Comparison of ENCODE assay signal across 11 cellular contexts in genomic region chr5:126443374-126443851, GRCh38. TPM values are rescaled to one million over a fixed set of nuclear protein-coding genes. Genes with fewer than 3 reads are reported as not detected.
DNase-seq lines count a peak whose midpoint lies in the region; ATAC-seq and TF ChIP-seq lines count a peak whose summit lies in the region.
"Had no signal": no experiment of that assay in that cellular context is flagged by ENCODE, and none has a peak within 500 bp of the region (broad histone marks: within the 10 kb centered on the region; RNA-seq: fewer than 3 reads in every experiment).

No MANE protein-coding gene starts in this region.

- DNase-seq in GM23248 (no peak), nephron progenitor cell (no peak), upper lobe of right lung (no peak), NCI-H1048 (lab: John Stamatoyannopoulos, UW) (no peak), SK-N-SH (no peak), LoVo (ENCODE audit: low spot score) (no peak)

- POLR2A ChIA-PET in SK-N-SH (lab: Yijun Ruan, JAX), result no interaction called here

- TF ChIP-seq EP300 in SK-N-SH (IDR thresholded peaks at IDR 0.05; ENCODE audit: borderline replicate concordance in 1 of 2, low read depth in 1 of 2, low read length in 1 of 2), result no peak

- H3K4me2 ChIP-seq in GM23248 (ENCODE audit: unreplicated experiment), result no peak overlapping the region
- H3K4me2 ChIP-seq in SK-N-SH, result no peak overlapping the region

- H3K27me3 ChIP-seq in GM23248 (replicated peaks; ENCODE audit: insufficient read depth) (no peaks in the 10 kb centered on the region), upper lobe of right lung (no peaks in the 10 kb centered on the region), SK-N-SH (ENCODE audit: insufficient read depth) (no peaks in the 10 kb centered on the region)
- H3K27me3 ChIP-seq: SJSA1 had no signal

- H3K27me3 Mint-ChIP-seq in nephron progenitor cell (ENCODE audit: low read depth, poor library complexity), result peaks cover 3% of the 10 kb centered on the region
- H3K27me3 Mint-ChIP-seq: central memory CD8-positive, alpha-beta T cell had no signal

- H2AFZ ChIP-seq in GM23248 (no peak overlapping the region), SK-N-SH (ENCODE audit: low read depth) (no peak overlapping the region)

- H3K4me3 ChIP-seq in GM23248 (no peak overlapping the region), upper lobe of right lung (no peak overlapping the region), SK-N-SH (ENCODE audit: low read depth in 2 of 2, low read length in 1 of 2) (no peak overlapping the region)
- H3K4me3 ChIP-seq: lung, SJSA1 had no signal

- peaks cover 16% of the 10 kb centered on the region for H3K9me3 Mint-ChIP-seq in nephron progenitor cell
- H3K9me3 Mint-ChIP-seq: central memory CD8-positive, alpha-beta T cell had no signal

- peaks cover 26% of the 10 kb centered on the region; the same call in 1 of the 2 replicates for H3K36me3 ChIP-seq in GM23248 (ENCODE audit: low read depth)
- H3K36me3 ChIP-seq in upper lobe of right lung, result no peaks in the 10 kb centered on the region
- H3K36me3 ChIP-seq in SK-N-SH (replicated peaks in 1 of 2; ENCODE audit: control insufficient read depth in 1 of 2, insufficient read depth in 2 of 2, low read length in 1 of 2), result peaks cover 0 to 6% of the 10 kb centered on the region in 2 experiments

- H3K9me2 ChIP-seq in GM23248 (ENCODE audit: insufficient read depth), result no peaks in the 10 kb centered on the region
- H3K9me2 ChIP-seq in SK-N-SH, result no peaks in the 10 kb centered on the region

- in situ Hi-C loops in GM23248 (cut with MboI), result no loop called here

- peak overlapping the region; percentile 46 for H3K27ac Mint-ChIP-seq in nephron progenitor cell

- TF ChIP-seq RAD21 in SK-N-SH (IDR thresholded peaks at IDR 0.05; ENCODE audit: low read length), result no peak

- peak; percentile 84 for ATAC-seq in GM19023 (IDR thresholded peaks at IDR 0.05; ENCODE audit: unreplicated experiment)
- ATAC-seq in HG03575 (IDR thresholded peaks at IDR 0.05; ENCODE audit: extremely low read depth, insufficient number of reproducible peaks, low FRiP score, unreplicated experiment), result peak; percentile 90
- no peak for ATAC-seq in upper lobe of right lung

- TF ChIP-seq CTCF in nephron progenitor cell (IDR thresholded peaks at IDR 0.05) (no peak), upper lobe of right lung (IDR thresholded peaks at IDR 0.05) (no peak), SK-N-SH (IDR thresholded peaks at IDR 0.05) (no peak)

- peaks cover 20% of the 10 kb centered on the region for H3K36me3 Mint-ChIP-seq in nephron progenitor cell (ENCODE audit: low read depth)

- intact Hi-C loops in upper lobe of right lung (cut with DNase I), result no loop called here

- H4K20me1 ChIP-seq in GM23248 (ENCODE audit: insufficient read depth) (no peaks in the 10 kb centered on the region), SK-N-SH (ENCODE audit: insufficient read depth) (no peaks in the 10 kb centered on the region)

- peaks cover 35% of the 10 kb centered on the region for H3K4me1 Mint-ChIP-seq in nephron progenitor cell

- H3F3A ChIP-seq in GM23248 (ENCODE audit: insufficient read depth) (peaks cover 83% of the 10 kb centered on the region), SK-N-SH (replicated peaks; ENCODE audit: insufficient read depth) (peaks cover 6% of the 10 kb centered on the region)

- H3K9ac ChIP-seq in GM23248 (no peak overlapping the region), SK-N-SH (no peak overlapping the region)

- H3K4me1 ChIP-seq in GM23248 (ENCODE audit: insufficient read depth) (peaks cover 67% of the 10 kb centered on the region), upper lobe of right lung (no peaks in the 10 kb centered on the region), SK-N-SH (ENCODE audit: control insufficient read depth in 1 of 2, insufficient read depth in 2 of 2, low read depth in 1 of 2, low read length in 1 of 2) (peaks cover 0 to 8% of the 10 kb centered on the region in 2 experiments; a peak in 3 of 4 replicates)

- peaks cover 84% of the 10 kb centered on the region for H3K79me2 ChIP-seq in GM23248 (ENCODE audit: insufficient read depth)
- H3K79me2 ChIP-seq in SK-N-SH (ENCODE audit: insufficient read depth), result peaks cover 46% of the 10 kb centered on the region; the same call in 1 of the 2 replicates

- H3K9me3 ChIP-seq in GM23248 (ENCODE audit: low read depth) (no peaks in the 10 kb centered on the region), upper lobe of right lung (no peaks in the 10 kb centered on the region), SK-N-SH (0 out of 2 replicates have a peak, but pooled peaks cover 5% of the 10 kb centered on the region)
- H3K9me3 ChIP-seq: SJSA1 had no signal

- H3K4me3 Mint-ChIP-seq in nephron progenitor cell, result no peak overlapping the region
- H3K4me3 Mint-ChIP-seq: central memory CD8-positive, alpha-beta T cell had no signal

- H3K27ac ChIP-seq in GM23248, result peak overlapping the region; percentile 15
- H3K27ac ChIP-seq in upper lobe of right lung, result no peak overlapping the region
- no peak overlapping the region for H3K27ac ChIP-seq in SK-N-SH (ENCODE audit: low read depth in 2 of 2, low read length in 1 of 2)
- H3K27ac ChIP-seq: SJSA1 had no signal

- CTCF ChIA-PET in SK-N-SH (lab: Yijun Ruan, JAX), result no interaction called here

- WGBS in GM23248 (ENCODE audit: low coverage in 1 of 2, low lambda C conversion rate in 2 of 2, missing lambda C conversion rate in 2 of 2), 2 experiments, result 94 to 100% methylated on average over 2 of the region's 2 CpGs
- WGBS in SK-N-SH (ENCODE audit: low lambda C conversion rate), result 89% methylated on average over 2 of the region's 2 CpGs

TF ChIP-seq in SK-N-SH, 30 proteins besides CTCF, POLR2A, EP300 and RAD21:
- TF ChIP-seq NFIC (IDR thresholded peaks at IDR 0.05; ENCODE audit: borderline replicate concordance) (no peak), EZH2phosphoT487 (IDR thresholded peaks at IDR 0.05; ENCODE audit: borderline replicate concordance, low read depth) (no peak), MXI1 (IDR thresholded peaks at IDR 0.05; ENCODE audit: low read depth, low read length) (no peak), IRF3 (IDR thresholded peaks at IDR 0.05; ENCODE audit: low read depth, low read length) (no peak), RCOR1 (IDR thresholded peaks at IDR 0.05; ENCODE audit: low read length) (no peak), PBX3 (IDR thresholded peaks at IDR 0.05) (no peak), FOXJ3 (CRISPR knock-in tag; IDR thresholded peaks at IDR 0.05) (no peak), MAX (IDR thresholded peaks at IDR 0.05; ENCODE audit: low read depth) (no peak), NRF1 (IDR thresholded peaks at IDR 0.05; ENCODE audit: low read depth, low read length) (no peak), JUND (IDR thresholded peaks at IDR 0.05) (no peak), GABPA (IDR thresholded peaks at IDR 0.05; ENCODE audit: low read depth) (no peak), GATA2 (CRISPR knock-in tag; IDR thresholded peaks at IDR 0.05) (no peak)

RNA-seq across cellular contexts. Expression of gene GRAMD2B, which starts 20.2 kb away (rescaled TPM):
- 88.5 and 90.4 TPM in 2 replicates for total RNA-seq in GM23248 (2014; rRNA removed; shearing (Covaris generic))
- polyA plus RNA-seq in GM23248 (2016; fragmentation: Nextera tagmentation; extraction: Ambion mirVana) (128 and 129 TPM in 2 replicates), SK-N-SH (2012; rRNA removed) (16.0 and 20.9 TPM in 2 replicates)
- 17.0 TPM for total RNA-seq in upper lobe of right lung
- polyA plus RNA-seq in SK-N-SH (2012; cell fraction: cytosol; rRNA removed), result 17.1 and 21.0 TPM in 2 replicates
- 20.0 and 27.5 TPM in 2 replicates for polyA plus RNA-seq in SK-N-SH (2012; cell fraction: nucleus; rRNA removed)
